14 cellular contexts compared by ENCODE assay signal in genomic region chr13:53138369-53139036, GRCh38.
A peak's percentile ranks its signal among the peaks of the same experiment; 100 is the strongest.
DNase-seq lines count a peak whose midpoint lies in the region; ATAC-seq and TF ChIP-seq lines count a peak whose summit lies in the region.
"Had no signal": no experiment of that assay in that cellular context is flagged by ENCODE, and none has a peak within 500 bp of the region (broad histone marks: within the 10 kb centered on the region; RNA-seq: fewer than 3 reads in every experiment).

No MANE protein-coding gene starts in this region.

- TF ChIP-seq CTCF in fibroblast of mammary gland (conservative IDR thresholded peaks at IDR 0.05; ENCODE audit: control insufficient read depth, insufficient read depth, low read depth, low read length): no peak

- intact Hi-C loops in posterior vena cava (cut with DNase I): no loop called here

- CTCF ChIA-PET in T-cell (lab: Charles Lee): no interaction called here

- peak; percentile 11 for DNase-seq in AG08396 (ENCODE audit: low spot score)
- DNase-seq in NCI-H2227 (lab: John Stamatoyannopoulos, UW; ENCODE audit: unreplicated experiment): peak; percentile 19
- peak; percentile 47 for DNase-seq in fibroblast of mammary gland (ENCODE audit: low read depth)
- DNase-seq in posterior vena cava (ENCODE audit: low spot score): peak; percentile 82
- DNase-seq in activated CD8-positive, alpha-beta memory T cell treated with anti-CD3 and anti-CD28 coated beads, Interleukin-2, amount 50 U/mL, for 48 hours: no peak
- DNase-seq in T-cell: no peak
- DNase-seq: activated T-cell treated with anti-CD3 and anti-CD28 coated beads, Interleukin-2, amount 50 U/mL, for 48 hours; effector CD4-positive, alpha-beta T cell; H7; NCI-H2107 had no signal

- H3K27me3 Mint-ChIP-seq in stimulated activated memory B cell treated with anti-CD40 and anti-IgM and Interleukin-4, amounts not matched to agents 10 μg/mL and 1 μg/mL and 100 μg/mL, for 72 hours: no peaks in the 10 kb centered on the region
- no peaks in the 10 kb centered on the region for H3K27me3 Mint-ChIP-seq in T-cell
- H3K27me3 Mint-ChIP-seq: B cell had no signal

- no peak overlapping the region for H3K4me3 Mint-ChIP-seq in stimulated activated memory B cell treated with anti-CD40 and anti-IgM and Interleukin-4, amounts not matched to agents 10 μg/mL and 1 μg/mL and 100 μg/mL, for 72 hours
- no peak overlapping the region for H3K4me3 Mint-ChIP-seq in T-cell
- H3K4me3 Mint-ChIP-seq: B cell had no signal

- peak overlapping the region; percentile 6 for H3K4me3 ChIP-seq in fibroblast of mammary gland (ENCODE audit: control insufficient read depth, low read depth, low read length)
- H3K4me3 ChIP-seq: adrenal gland had no signal

- POLR2A ChIA-PET in T-cell (lab: Charles Lee): no interaction called here

- no peaks in the 10 kb centered on the region for H3K9me3 Mint-ChIP-seq in stimulated activated memory B cell treated with anti-CD40 and anti-IgM and Interleukin-4, amounts not matched to agents 10 μg/mL and 1 μg/mL and 100 μg/mL, for 72 hours
- H3K9me3 Mint-ChIP-seq in T-cell: no peaks in the 10 kb centered on the region

- H3K27ac Mint-ChIP-seq in stimulated activated memory B cell treated with anti-CD40 and anti-IgM and Interleukin-4, amounts not matched to agents 10 μg/mL and 1 μg/mL and 100 μg/mL, for 72 hours: no peak overlapping the region
- H3K27ac Mint-ChIP-seq in T-cell: no peak overlapping the region
- H3K27ac Mint-ChIP-seq: B cell had no signal

- no peaks in the 10 kb centered on the region for H3K4me1 Mint-ChIP-seq in stimulated activated memory B cell treated with anti-CD40 and anti-IgM and Interleukin-4, amounts not matched to agents 10 μg/mL and 1 μg/mL and 100 μg/mL, for 72 hours
- H3K4me1 Mint-ChIP-seq in T-cell: no peaks in the 10 kb centered on the region
- H3K4me1 Mint-ChIP-seq: B cell had no signal

- ATAC-seq in HG03439 (IDR thresholded peaks at IDR 0.05; ENCODE audit: unreplicated experiment) (no peak), T-cell (replicated peaks in 1 of 4) (no peak)
- ATAC-seq in stimulated activated memory B cell treated with anti-CD40 and anti-IgM and Interleukin-4, amounts not matched to agents 10 μg/mL and 1 μg/mL and 100 μg/mL, for 72 hours: no peak

- no peaks in the 10 kb centered on the region for H3K36me3 Mint-ChIP-seq in stimulated activated memory B cell treated with anti-CD40 and anti-IgM and Interleukin-4, amounts not matched to agents 10 μg/mL and 1 μg/mL and 100 μg/mL, for 72 hours
- no peaks in the 10 kb centered on the region for H3K36me3 Mint-ChIP-seq in T-cell

Comparison
In these comparisons a context has a peak if more than half of its experiments do, and no peak if none do; other contexts are left out.
1. DNase-seq: peak in AG08396 (single experiment), NCI-H2227 (single experiment), fibroblast of mammary gland (single experiment) and posterior vena cava (single experiment); none in activated CD8-positive, alpha-beta memory T cell treated with anti-CD3 and anti-CD28 coated beads, Interleukin-2, amount 50 U/mL, for 48 hours (single experiment) and T-cell (0 of 34).